In the genomic region with DNA sequence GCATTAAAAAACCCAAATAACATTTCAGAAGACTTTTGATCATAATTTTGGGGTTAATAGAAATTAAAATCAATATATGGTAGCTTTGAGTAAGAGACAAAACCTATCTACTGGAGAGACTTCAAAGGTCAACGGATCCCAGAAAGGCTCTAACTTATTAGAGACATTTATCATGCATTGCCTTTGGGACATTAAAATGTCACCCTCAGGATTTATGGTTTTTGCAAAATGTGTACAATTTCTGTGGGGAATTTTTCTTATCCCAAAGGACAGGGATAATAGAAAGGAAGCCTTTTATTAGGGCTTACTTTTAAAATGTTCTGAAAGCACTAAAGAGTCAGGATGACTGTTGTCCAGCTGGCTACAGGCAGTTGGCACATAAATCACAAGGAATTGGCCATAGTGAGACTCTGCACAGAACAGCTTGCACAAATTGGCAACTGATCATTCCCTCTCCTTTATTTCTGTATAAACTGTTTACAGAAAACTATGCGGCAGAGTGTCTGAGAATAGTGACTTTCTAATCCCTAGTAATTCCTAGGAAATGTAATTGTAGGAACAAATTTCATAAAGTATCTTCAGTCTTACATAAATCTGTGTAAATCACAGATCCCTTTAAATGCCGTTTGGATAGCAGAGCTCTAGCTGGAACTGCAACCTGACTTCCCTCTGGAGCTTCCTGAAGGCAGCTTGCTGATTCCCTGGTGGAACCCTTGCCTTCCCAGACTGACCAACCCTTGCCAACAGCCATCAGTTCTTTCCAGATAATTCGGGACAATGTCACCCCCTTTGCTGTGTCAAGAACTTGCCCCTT, we compare ENCODE assay signal across 12 cellular contexts.
DNase-seq lines count a peak whose midpoint lies in the region; ATAC-seq and TF ChIP-seq lines count a peak whose summit lies in the region.
"Had no signal": no experiment of that assay in that cellular context is flagged by ENCODE, and none has a peak within 500 bp of the region (broad histone marks: within the 10 kb centered on the region; RNA-seq: fewer than 3 reads in every experiment).

No MANE protein-coding gene starts in this region.

- CTCF ChIA-PET in Panc1 (lab: Charles Lee), result no interaction called here

- DNase-seq in AG10803 (ENCODE audit: low read depth) (peak; percentile 88), Panc1 (ENCODE audit: low read depth, low spot score) (no peak), foreskin keratinocyte (no peak), prostate gland (ENCODE audit: low spot score) (peak; percentile 14), islet precursor cell (no peak), DMS153 (lab: John Stamatoyannopoulos, UW) (no peak), posterior cingulate gyrus (no peak)
- DNase-seq: activated CD8-positive, alpha-beta memory T cell treated with anti-CD3 and anti-CD28 coated beads, Interleukin-2, amount 50 U/mL, for 48 hours; NCI-H2029 treated with DMSO at 0.1 percent for 48 hours; Peyer's patch; stimulated activated CD4-positive, alpha-beta T cell treated with anti-CD3 and anti-CD28 coated beads, Interleukin-2, amount 100 ng/mL, for 48 hours had no signal

- TF ChIP-seq CTCF in AG10803 (conservative IDR thresholded peaks at IDR 0.05; ENCODE audit: low read length), result no peak
- no peak for TF ChIP-seq CTCF in Panc1 (IDR thresholded peaks at IDR 0.05)
- TF ChIP-seq CTCF in foreskin keratinocyte (conservative IDR thresholded peaks at IDR 0.05), result no peak
- no peak for TF ChIP-seq CTCF in prostate gland (IDR thresholded peaks at IDR 0.05)

- H3K27ac ChIP-seq in Panc1 (ENCODE audit: low read length), result peak overlapping the region; percentile 56; the same call in 1 of the 2 replicates
- H3K27ac ChIP-seq in foreskin keratinocyte, result peak overlapping the region; percentile 99
- H3K27ac ChIP-seq in prostate gland, result no peak overlapping the region

- H3K4me3 ChIP-seq in AG10803 (ENCODE audit: low read length) (no peak overlapping the region), Panc1 (ENCODE audit: low read depth in 2 of 2, low read length in 2 of 2) (no peak overlapping the region), prostate gland (no peak overlapping the region)
- H3K4me3 ChIP-seq: Peyer's patch had no signal

- TF ChIP-seq POLR2A in prostate gland (IDR thresholded peaks at IDR 0.05), result no peak

- H3K36me3 ChIP-seq in Panc1 (ENCODE audit: control insufficient read depth, insufficient read depth, low read length) (no peaks in the 10 kb centered on the region), prostate gland (no peaks in the 10 kb centered on the region)
- H3K36me3 ChIP-seq: Peyer's patch had no signal

- in situ Hi-C loops in Panc1 (cut with HindIII; ENCODE audit: low pct_unique_long_range_greater_than_20kb, low sequenced_read_pairs), result no loop called here

- intact Hi-C loops in Panc1 (cut with micrococcal nuclease; ENCODE audit: unreplicated experiment) (no loop called here), prostate gland (cut with DNase I) (loop anchor here (10.0 kb wide), 1 partner anchor 109 kb away; no protein-coding TSS in a partner anchor), posterior cingulate gyrus (cut with DNase I) (no loop called here)

- H3K4me1 ChIP-seq in Panc1 (ENCODE audit: control insufficient read depth, insufficient read depth, low read length) (peaks cover 6% of the 10 kb centered on the region), foreskin keratinocyte (peaks cover 29% of the 10 kb centered on the region), prostate gland (replicated peaks) (peaks cover 7% of the 10 kb centered on the region)

- H3K9me3 ChIP-seq in Panc1 (ENCODE audit: control insufficient read depth, insufficient read depth, low read depth, low read length), result no peaks in the 10 kb centered on the region; the same call in 1 of the 2 replicates
- no peaks in the 10 kb centered on the region for H3K9me3 ChIP-seq in prostate gland
- H3K9me3 ChIP-seq: Peyer's patch had no signal

- no peak for ATAC-seq in Panc1
- ATAC-seq in foreskin keratinocyte, result no peak
- no peak for ATAC-seq in activated CD4-positive, CD25-positive, alpha-beta regulatory T cell treated with anti-CD3 and anti-CD28 coated beads, Interleukin-2, amount 50 U/mL, for 24 hours

- 15% methylated on average over 4 of the region's 4 CpGs for WGBS in prostate gland

- H3K27me3 ChIP-seq in Panc1 (ENCODE audit: control insufficient read depth, insufficient read depth, low read length), result no peaks in the 10 kb centered on the region
- H3K27me3 ChIP-seq in foreskin keratinocyte, result no peaks in the 10 kb centered on the region
- H3K27me3 ChIP-seq in prostate gland (replicated peaks; ENCODE audit: insufficient read depth), result no peaks in the 10 kb centered on the region
- H3K27me3 ChIP-seq: Peyer's patch had no signal

- BruUV-seq in Panc1 (replicated peaks; lab: Mats Ljungman, UMichigan), result no TSS peak

- POLR2A ChIA-PET in Panc1 (lab: Charles Lee), result no interaction called here

Comparison
In these comparisons a context has a peak if more than half of its experiments do, and no peak if none do; other contexts are left out.
1. DNase-seq: peak in AG10803 (single experiment) and prostate gland (single experiment); none in Panc1 (single experiment), foreskin keratinocyte (0 of 2), islet precursor cell (single experiment), DMS153 (single experiment) and posterior cingulate gyrus (0 of 10).
2. H3K27ac ChIP-seq: peak in Panc1 (single experiment) and foreskin keratinocyte (single experiment); none in prostate gland (0 of 2).